In the genomic region with DNA sequence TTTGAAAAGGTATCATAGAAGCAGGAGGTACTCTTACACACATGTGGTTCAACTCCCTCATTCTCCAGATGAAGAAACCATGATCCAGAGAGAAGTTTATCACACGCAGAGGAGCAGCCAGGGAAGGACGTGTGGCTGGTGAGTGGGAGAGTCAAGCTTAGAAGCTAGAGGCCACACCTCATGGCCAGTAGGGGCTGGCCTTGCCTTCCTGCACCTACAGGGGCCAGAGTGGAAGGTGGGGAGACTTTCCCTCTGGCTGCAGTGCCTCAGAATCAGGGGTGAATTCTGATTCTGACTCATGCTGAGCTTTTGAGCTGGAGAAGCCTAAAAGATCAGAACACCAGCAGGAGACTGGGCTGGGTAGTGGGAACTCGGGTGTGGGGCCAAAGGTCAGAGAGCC, we compare ENCODE assay signal across 24 cellular contexts.
DNase-seq lines count a peak whose midpoint lies in the region; ATAC-seq and TF ChIP-seq lines count a peak whose summit lies in the region.
"Had no signal": no experiment of that assay in that cellular context is flagged by ENCODE, and none has a peak within 500 bp of the region (broad histone marks: within the 10 kb centered on the region; RNA-seq: fewer than 3 reads in every experiment).

No MANE protein-coding gene starts in this region.

- no peak for DNase-seq in activated CD4-positive, alpha-beta T cell treated with anti-CD3 and anti-CD28 coated beads, Interleukin-2, amount 10 ng/mL, durations not matched to agents 7 days and 5 days
- DNase-seq in activated CD4-positive, alpha-beta T cell treated with anti-CD3 and anti-CD28 coated beads for 4 hours = no peak
- DNase-seq in GM23338 (ENCODE audit: low spot score) (no peak), left cardiac atrium (no peak), nephron progenitor cell (no peak), GM20000 (ENCODE audit: low spot score) (no peak)
- DNase-seq in activated T-helper 2 cell treated with anti-CD3 and anti-CD28 coated beads, Interferon-gamma antibody, Interleukin-2, Interleukin-4, amounts not matched to agents 10 μg/mL and 5 μg/mL and 100 μg/mL, durations not matched to agents 14 hours and 24 hours and 36 hours (ENCODE audit: low spot score) = no peak
- DNase-seq in naive thymus-derived CD8-positive, alpha-beta T cell = no peak
- DNase-seq: Caco-2; DMS79 treated with DMSO at 0.1 percent for 48 hours; mesenchymal stem cell; NCI-H1092 treated with DMSO at 0.1 percent for 48 hours; NCI-H2029; NCI-H345; OCI-M1; pancreas; right cardiac atrium; stimulated activated CD4-positive, alpha-beta T cell treated with anti-CD3 and anti-CD28 coated beads, Interleukin-4, amount 100 ng/mL, for 24 hours; stomach; transverse colon had no signal

- no peak overlapping the region for H3K4me3 ChIP-seq in GM23338
- H3K4me3 ChIP-seq: A549, coronary artery, pancreas, stomach, transverse colon had no signal

- H3K4me1 ChIP-seq in GM23338 (ENCODE audit: insufficient read depth) = no peaks in the 10 kb centered on the region; the same call in 1 of the 2 replicates
- H3K4me1 ChIP-seq: A549, Caco-2, pancreas, stomach, transverse colon had no signal

- H3K36me3 ChIP-seq in GM23338 (ENCODE audit: insufficient read depth) = no peaks in the 10 kb centered on the region
- H3K36me3 ChIP-seq: pancreas, stomach, transverse colon had no signal

- H3K27me3 ChIP-seq in GM23338 (ENCODE audit: insufficient read depth) = no peaks in the 10 kb centered on the region
- H3K27me3 ChIP-seq: pancreas, transverse colon had no signal

- H3K9me2 ChIP-seq in GM23338 (ENCODE audit: insufficient read depth) = peaks cover 14% of the 10 kb centered on the region

- peaks cover 94% of the 10 kb centered on the region for H3K4me1 Mint-ChIP-seq in activated CD4-positive, alpha-beta T cell treated with anti-CD3 and anti-CD28 coated beads, Interleukin-2, amount 10 ng/mL, durations not matched to agents 7 days and 5 days
- H3K4me1 Mint-ChIP-seq in GM23338 (peaks cover 21% of the 10 kb centered on the region), nephron progenitor cell (peaks cover 47% of the 10 kb centered on the region)
- H3K4me1 Mint-ChIP-seq in activated T-helper 2 cell treated with anti-CD3 and anti-CD28 coated beads, Interferon-gamma antibody, Interleukin-2, Interleukin-4, amounts not matched to agents 10 μg/mL and 5 μg/mL and 100 μg/mL, durations not matched to agents 14 hours and 24 hours and 36 hours (ENCODE audit: low read depth) = peaks cover 77% of the 10 kb centered on the region
- peaks cover 62 to 97% (median 90%) of the 10 kb centered on the region in 4 donors for H3K4me1 Mint-ChIP-seq in naive thymus-derived CD8-positive, alpha-beta T cell
- H3K4me1 Mint-ChIP-seq: B cell had no signal

- peaks cover 13% of the 10 kb centered on the region for H3K9me3 Mint-ChIP-seq in activated CD4-positive, alpha-beta T cell treated with anti-CD3 and anti-CD28 coated beads, Interleukin-2, amount 10 ng/mL, durations not matched to agents 7 days and 5 days
- H3K9me3 Mint-ChIP-seq in GM23338 = no peaks in the 10 kb centered on the region; the same call in 2 of the 3 replicates
- no peaks in the 10 kb centered on the region for H3K9me3 Mint-ChIP-seq in activated T-helper 2 cell treated with anti-CD3 and anti-CD28 coated beads, Interferon-gamma antibody, Interleukin-2, Interleukin-4, amounts not matched to agents 10 μg/mL and 5 μg/mL and 100 μg/mL, durations not matched to agents 14 hours and 24 hours and 36 hours
- H3K9me3 Mint-ChIP-seq in naive thymus-derived CD8-positive, alpha-beta T cell = no peaks in the 10 kb centered on the region
- H3K9me3 Mint-ChIP-seq in nephron progenitor cell = peaks cover 3% of the 10 kb centered on the region

- ATAC-seq in GM23338 (peak; percentile 65), left cardiac atrium (no peak)
- no peak for ATAC-seq in naive thymus-derived CD8-positive, alpha-beta T cell
- ATAC-seq: A549, pancreas, right cardiac atrium, Right ventricle myocardium inferior had no signal

- CTCF ChIA-PET in activated CD4-positive, alpha-beta T cell treated with anti-CD3 and anti-CD28 coated beads, Interleukin-2, amount 10 ng/mL, durations not matched to agents 7 days and 5 days (lab: Charles Lee) = interaction anchor here (0.5 to 2.3 kb wide), 6 partner anchors 10 to 1063 kb away, joined by 3 to 8 read pairs (median 4); no protein-coding TSS in a partner anchor

- H3F3A ChIP-seq in GM23338 (replicated peaks; ENCODE audit: low read depth) = no peaks in the 10 kb centered on the region

- no peak for TF ChIP-seq CTCF in GM23338 (conservative IDR thresholded peaks at IDR 0.05; ENCODE audit: low read depth in 2 of 2)
- TF ChIP-seq CTCF in nephron progenitor cell (IDR thresholded peaks at IDR 0.05) = no peak
- no peak for TF ChIP-seq CTCF in GM20000 (IDR thresholded peaks at IDR 0.05; ENCODE audit: extremely low read depth, missing control alignments)

- peaks cover 18% of the 10 kb centered on the region for H3K36me3 Mint-ChIP-seq in activated CD4-positive, alpha-beta T cell treated with anti-CD3 and anti-CD28 coated beads, Interleukin-2, amount 10 ng/mL, durations not matched to agents 7 days and 5 days (ENCODE audit: low read depth)
- H3K36me3 Mint-ChIP-seq in GM23338 (ENCODE audit: low read depth) (no peaks in the 10 kb centered on the region; the same call in 2 of the 3 replicates), nephron progenitor cell (ENCODE audit: low read depth) (no peaks in the 10 kb centered on the region)
- H3K36me3 Mint-ChIP-seq in activated T-helper 2 cell treated with anti-CD3 and anti-CD28 coated beads, Interferon-gamma antibody, Interleukin-2, Interleukin-4, amounts not matched to agents 10 μg/mL and 5 μg/mL and 100 μg/mL, durations not matched to agents 14 hours and 24 hours and 36 hours (ENCODE audit: low read depth) = no peaks in the 10 kb centered on the region
- no peaks in the 10 kb centered on the region for H3K36me3 Mint-ChIP-seq in naive thymus-derived CD8-positive, alpha-beta T cell

- no peak overlapping the region for H3K27ac ChIP-seq in GM23338 (ENCODE audit: low read depth)
- H3K27ac ChIP-seq: A549, coronary artery, pancreas, stomach, transverse colon had no signal

- H3K27me3 Mint-ChIP-seq in activated CD4-positive, alpha-beta T cell treated with anti-CD3 and anti-CD28 coated beads, Interleukin-2, amount 10 ng/mL, durations not matched to agents 7 days and 5 days = no peaks in the 10 kb centered on the region
- peaks cover 8% of the 10 kb centered on the region for H3K27me3 Mint-ChIP-seq in GM23338 (ENCODE audit: insufficient read depth, low read depth, poor library complexity)
- H3K27me3 Mint-ChIP-seq in activated T-helper 2 cell treated with anti-CD3 and anti-CD28 coated beads, Interferon-gamma antibody, Interleukin-2, Interleukin-4, amounts not matched to agents 10 μg/mL and 5 μg/mL and 100 μg/mL, durations not matched to agents 14 hours and 24 hours and 36 hours (ENCODE audit: low read depth) = no peaks in the 10 kb centered on the region
- H3K27me3 Mint-ChIP-seq in naive thymus-derived CD8-positive, alpha-beta T cell = no peaks in the 10 kb centered on the region
- peaks cover 16% of the 10 kb centered on the region for H3K27me3 Mint-ChIP-seq in nephron progenitor cell (ENCODE audit: low read depth, poor library complexity)
- H3K27me3 Mint-ChIP-seq: B cell had no signal

- no peaks in the 10 kb centered on the region for H4K20me1 ChIP-seq in GM23338 (replicated peaks; ENCODE audit: insufficient read depth)

- peak overlapping the region; percentile 79 for H3K27ac Mint-ChIP-seq in activated CD4-positive, alpha-beta T cell treated with anti-CD3 and anti-CD28 coated beads, Interleukin-2, amount 10 ng/mL, durations not matched to agents 7 days and 5 days
- no peak overlapping the region for H3K27ac Mint-ChIP-seq in GM23338
- H3K27ac Mint-ChIP-seq in activated T-helper 2 cell treated with anti-CD3 and anti-CD28 coated beads, Interferon-gamma antibody, Interleukin-2, Interleukin-4, amounts not matched to agents 10 μg/mL and 5 μg/mL and 100 μg/mL, durations not matched to agents 14 hours and 24 hours and 36 hours = peak overlapping the region; percentile 40
- H3K27ac Mint-ChIP-seq in naive thymus-derived CD8-positive, alpha-beta T cell = peak overlapping the region; percentile 69 to 100 (median 96)
- H3K27ac Mint-ChIP-seq in nephron progenitor cell = no peak overlapping the region
- H3K27ac Mint-ChIP-seq: B cell had no signal

- H2AFZ ChIP-seq in GM23338 = no peak overlapping the region

- intact Hi-C loops in activated T-helper 2 cell treated with anti-CD3 and anti-CD28 coated beads, Interferon-gamma antibody, Interleukin-2, Interleukin-4, amounts not matched to agents 10 μg/mL and 5 μg/mL and 100 μg/mL, durations not matched to agents 14 hours and 24 hours and 36 hours (cut with micrococcal nuclease) = no loop called here
- intact Hi-C loops in left cardiac atrium (cut with DNase I) = no loop called here

- POLR2A ChIA-PET in activated CD4-positive, alpha-beta T cell treated with anti-CD3 and anti-CD28 coated beads, Interleukin-2, amount 10 ng/mL, durations not matched to agents 7 days and 5 days (lab: Charles Lee) = no interaction called here
- POLR2A ChIA-PET in naive thymus-derived CD8-positive, alpha-beta T cell (lab: Charles Lee) = interaction anchor here (0.7 to 9.0 kb wide), 6 partner anchors 12 to 1063 kb away, joined by 3 to 142 read pairs (median 8); no protein-coding TSS in a partner anchor

- H3K4me3 Mint-ChIP-seq in activated CD4-positive, alpha-beta T cell treated with anti-CD3 and anti-CD28 coated beads, Interleukin-2, amount 10 ng/mL, durations not matched to agents 7 days and 5 days = peak overlapping the region; percentile 48
- H3K4me3 Mint-ChIP-seq in GM23338 (no peak overlapping the region), nephron progenitor cell (no peak overlapping the region)
- H3K4me3 Mint-ChIP-seq in activated T-helper 2 cell treated with anti-CD3 and anti-CD28 coated beads, Interferon-gamma antibody, Interleukin-2, Interleukin-4, amounts not matched to agents 10 μg/mL and 5 μg/mL and 100 μg/mL, durations not matched to agents 14 hours and 24 hours and 36 hours (ENCODE audit: low read depth) = no peak overlapping the region
- H3K4me3 Mint-ChIP-seq in naive thymus-derived CD8-positive, alpha-beta T cell = peak overlapping the region; percentile 48 to 91 (median 81)
- H3K4me3 Mint-ChIP-seq: B cell had no signal

- H3K4me2 ChIP-seq in GM23338 = no peak overlapping the region
- H3K4me2 ChIP-seq: A549 had no signal

- H3K79me2 ChIP-seq in GM23338 (replicated peaks; ENCODE audit: insufficient read depth) = no peaks in the 10 kb centered on the region

TF ChIP-seq in GM23338, 12 proteins besides CTCF, POLR2A, EP300 and RAD21 (continues in another document):
- no peak for TF ChIP-seq POLR2AphosphoS5 (IDR thresholded peaks at IDR 0.05; ENCODE audit: low read depth)
- no peak for TF ChIP-seq JUNB (IDR thresholded peaks at IDR 0.05; ENCODE audit: unreplicated experiment)
- TF ChIP-seq CREB1 (CRISPR knock-in tag; IDR thresholded peaks at IDR 0.05; ENCODE audit: low read depth) = no peak
- no peak for TF ChIP-seq STAT1 (IDR thresholded peaks at IDR 0.05; ENCODE audit: unreplicated experiment)

Comparison
In these comparisons a context has a peak if more than half of its experiments do, and no peak if none do; other contexts are left out.
1. H3K27ac Mint-ChIP-seq: peak in activated CD4-positive, alpha-beta T cell treated with anti-CD3 and anti-CD28 coated beads, Interleukin-2, amount 10 ng/mL, durations not matched to agents 7 days and 5 days (single experiment), activated T-helper 2 cell treated with anti-CD3 and anti-CD28 coated beads, Interferon-gamma antibody, Interleukin-2, Interleukin-4, amounts not matched to agents 10 μg/mL and 5 μg/mL and 100 μg/mL, durations not matched to agents 14 hours and 24 hours and 36 hours (single experiment) and naive thymus-derived CD8-positive, alpha-beta T cell (10 of 10); none in GM23338 (single experiment) and nephron progenitor cell (single experiment).
2. H3K4me3 Mint-ChIP-seq: peak in activated CD4-positive, alpha-beta T cell treated with anti-CD3 and anti-CD28 coated beads, Interleukin-2, amount 10 ng/mL, durations not matched to agents 7 days and 5 days (single experiment) and naive thymus-derived CD8-positive, alpha-beta T cell (10 of 10); none in GM23338 (single experiment), activated T-helper 2 cell treated with anti-CD3 and anti-CD28 coated beads, Interferon-gamma antibody, Interleukin-2, Interleukin-4, amounts not matched to agents 10 μg/mL and 5 μg/mL and 100 μg/mL, durations not matched to agents 14 hours and 24 hours and 36 hours (single experiment) and nephron progenitor cell (single experiment).